ENCODE assay signal across 12 cellular contexts in genomic region chr7:135758531-135758932, GRCh38. TPM values are rescaled to one million over a fixed set of nuclear protein-coding genes. Genes with fewer than 3 reads are reported as not detected.
DNase-seq lines count a peak whose midpoint lies in the region; ATAC-seq and TF ChIP-seq lines count a peak whose summit lies in the region.
"Had no signal": no experiment of that assay in that cellular context is flagged by ENCODE, and none has a peak within 500 bp of the region (broad histone marks: within the 10 kb centered on the region; RNA-seq: fewer than 3 reads in every experiment).

No MANE protein-coding gene starts in this region.

- H3K4me1 Mint-ChIP-seq in endodermal cell = peaks cover 13% of the 10 kb centered on the region

- intact Hi-C loops in thyroid gland (cut with DNase I) = no loop called here

- TF ChIP-seq CTCF in endodermal cell (conservative IDR thresholded peaks at IDR 0.05) = no peak
- TF ChIP-seq CTCF in lung (IDR thresholded peaks at IDR 0.05; ENCODE audit: control extremely low read depth, extremely low read depth) = no peak
- no peak for TF ChIP-seq CTCF in thyroid gland (IDR thresholded peaks at IDR 0.05)

- no peak overlapping the region for H3K4me3 ChIP-seq in endodermal cell (ENCODE audit: low read length)
- no peak overlapping the region for H3K4me3 ChIP-seq in lung
- H3K4me3 ChIP-seq in thyroid gland (replicated peaks in 1 of 3) = no peak overlapping the region
- H3K4me3 ChIP-seq in neuronal stem cell (ENCODE audit: low read length in 2 of 2) = no peak overlapping the region

- H3K9me3 ChIP-seq in endodermal cell (ENCODE audit: control insufficient read depth, low read length) (no peaks in the 10 kb centered on the region), lung (ENCODE audit: control insufficient read depth in 2 of 2, insufficient read depth in 1 of 2, low read length in 1 of 2) (peaks cover 0 to 3% of the 10 kb centered on the region in 2 donors), thyroid gland (no peaks in the 10 kb centered on the region), neuronal stem cell (replicated peaks in 1 of 2; ENCODE audit: control insufficient read depth in 2 of 2, insufficient read depth in 1 of 2, low read depth in 1 of 2, low read length in 2 of 2) (peaks cover 0 to 2% of the 10 kb centered on the region in 2 donors)

- H2BK12ac ChIP-seq in neuronal stem cell (ENCODE audit: low read length) = no peak overlapping the region

- no peak overlapping the region for H3K14ac ChIP-seq in neuronal stem cell (ENCODE audit: low read length)

- H3K27me3 ChIP-seq in endodermal cell (ENCODE audit: control insufficient read depth, insufficient read depth, low read length, poor library complexity, severe bottlenecking) (no peaks in the 10 kb centered on the region), lung (ENCODE audit: control insufficient read depth, insufficient read depth) (no peaks in the 10 kb centered on the region), thyroid gland (no peaks in the 10 kb centered on the region), neuronal stem cell (ENCODE audit: control insufficient read depth in 3 of 3, insufficient read depth in 3 of 3, low read depth in 1 of 3, low read length in 3 of 3) (peaks cover 0 to 8% (median 0%) of the 10 kb centered on the region in 3 experiments)

- H3K23ac ChIP-seq in neuronal stem cell (ENCODE audit: low read depth, low read length, poor library complexity) = no peak overlapping the region

- H2AFZ ChIP-seq in neuronal stem cell (ENCODE audit: low read length) = no peak overlapping the region

- DNase-seq in NCI-H226 (peak; percentile 68), endodermal cell (peak; percentile 59), lung (ENCODE audit: low spot score) (no peak), thyroid gland (peak; percentile 62 to 68), AML-193 (lab: John Stamatoyannopoulos, UW) (no peak), neuronal stem cell (ENCODE audit: low spot score) (no peak), H4 (ENCODE audit: low spot score) (no peak)
- DNase-seq: activated T-cell treated with anti-CD3 and anti-CD28 coated beads, Interleukin-2, amount 50 U/mL, for 1 hour; effector memory CD4-positive, alpha-beta T cell; NCI-H1694 had no signal

- TF ChIP-seq POLR2A in thyroid gland (IDR thresholded peaks at IDR 0.05) = peak in 1 of 2 donors; percentile 26

- H3K4ac ChIP-seq in neuronal stem cell (ENCODE audit: low read length) = no peak overlapping the region

- no peaks in the 10 kb centered on the region for H3K79me1 ChIP-seq in neuronal stem cell (ENCODE audit: low read depth, low read length)

- H4K8ac ChIP-seq in neuronal stem cell (ENCODE audit: low read depth, low read length) = no peak overlapping the region

- no peak overlapping the region for H3K4me3 Mint-ChIP-seq in endodermal cell
- H3K4me3 Mint-ChIP-seq: nephron had no signal

- no peak overlapping the region for H3K18ac ChIP-seq in neuronal stem cell (ENCODE audit: low read length)

- no peak overlapping the region for H3K4me2 ChIP-seq in neuronal stem cell (ENCODE audit: insufficient read depth, low read length, poor library complexity, severe bottlenecking)

- H3K9me3 Mint-ChIP-seq in endodermal cell = peaks cover 9% of the 10 kb centered on the region

- no peaks in the 10 kb centered on the region for H3K36me3 Mint-ChIP-seq in endodermal cell (ENCODE audit: low read depth)

- no peak overlapping the region for H3K9ac ChIP-seq in endodermal cell (ENCODE audit: extremely low read depth, low read length, poor library complexity, severe bottlenecking)
- H3K9ac ChIP-seq in neuronal stem cell (ENCODE audit: low read depth, low read length, poor library complexity) = no peak overlapping the region

- H2BK15ac ChIP-seq in neuronal stem cell (ENCODE audit: low read length) = no peak overlapping the region

- no peak overlapping the region for H4K91ac ChIP-seq in neuronal stem cell (ENCODE audit: low read depth, low read length, poor library complexity)

- H2BK5ac ChIP-seq in neuronal stem cell (ENCODE audit: low read length) = no peak overlapping the region

- 50 to 75% methylated on average over 1 to 5 of the region's 5 CpGs for WGBS in endodermal cell (ENCODE audit: insufficient coverage in 1 of 2, insufficient read length in 1 of 2), 2 experiments
- WGBS in lung, 2 donors = 29 to 42% methylated on average over 5 of the region's 5 CpGs
- 11 to 18% methylated on average over 5 of the region's 5 CpGs for whole genome bisulfite sequencing in thyroid gland, 2 donors
- no CpG with 5 or more reads among the region's 5 CpGs for WGBS in neuronal stem cell (ENCODE audit: extremely low coverage in 2 of 2, insufficient read length in 2 of 2, insufficient replicate concordance in 1 of 2), 2 donors

- ATAC-seq in lung (ENCODE audit: insufficient read depth, low FRiP score) = peak; percentile 38
- no peak for ATAC-seq in GM18873 (IDR thresholded peaks at IDR 0.05; ENCODE audit: low FRiP score, unreplicated experiment)

- no peaks in the 10 kb centered on the region for H3K4me1 ChIP-seq in endodermal cell (ENCODE audit: control insufficient read depth, insufficient read depth, low read length)
- H3K4me1 ChIP-seq in lung (ENCODE audit: control insufficient read depth in 2 of 2, insufficient read depth in 2 of 2, low read length in 2 of 2) = peaks cover 0 to 6% of the 10 kb centered on the region in 2 donors
- H3K4me1 ChIP-seq in thyroid gland = peaks cover 8 to 10% of the 10 kb centered on the region in 2 donors
- peaks cover 0 to 10% of the 10 kb centered on the region in 2 donors for H3K4me1 ChIP-seq in neuronal stem cell (ENCODE audit: control insufficient read depth in 2 of 2, insufficient read depth in 1 of 2, low read depth in 1 of 2, low read length in 2 of 2)

- H2BK120ac ChIP-seq in neuronal stem cell (ENCODE audit: low read depth, low read length) = no peak overlapping the region

- H2AK5ac ChIP-seq in neuronal stem cell (ENCODE audit: low read depth, low read length) = no peak overlapping the region

- no peak overlapping the region for H3K27ac Mint-ChIP-seq in endodermal cell

- H3K36me3 ChIP-seq in endodermal cell (ENCODE audit: control insufficient read depth, insufficient read depth, low read length) (no peaks in the 10 kb centered on the region), lung (ENCODE audit: control insufficient read depth in 2 of 2, insufficient read depth in 2 of 2, low read length in 2 of 2) (no peaks in the 10 kb centered on the region), thyroid gland (no peaks in the 10 kb centered on the region), neuronal stem cell (replicated peaks in 1 of 2; ENCODE audit: control insufficient read depth in 2 of 2, insufficient read depth in 2 of 2, low read length in 2 of 2) (no peaks in the 10 kb centered on the region)

- H3K27me3 Mint-ChIP-seq in endodermal cell (ENCODE audit: insufficient read depth) = no peaks in the 10 kb centered on the region

- H3K27ac ChIP-seq in endodermal cell (ENCODE audit: low read depth, low read length) (no peak overlapping the region), lung (ENCODE audit: low read depth in 1 of 2, low read length in 1 of 2) (peak overlapping the region; percentile 22 to 32), thyroid gland (peak overlapping the region; percentile 32 to 74 (median 42)), neuronal stem cell (replicated peaks; ENCODE audit: low read length) (no peak overlapping the region)

RNA-seq across cellular contexts. Expression of gene FAM180A, which starts 9.9 kb away (rescaled TPM):
- total RNA-seq in endodermal cell (not detected), lung (1 to 10 TPM; 1.9 to 2.1 TPM), thyroid gland (1 to 10 TPM; 2.7 to 5.0 (median 3.5) TPM)
- polyA plus RNA-seq in endodermal cell (2013, experiment 1 of 2) = not detected
- polyA plus RNA-seq in endodermal cell (2013, experiment 2 of 2) = not detected
- polyA plus RNA-seq in lung = under 1 TPM; 0.18 to 0.65 TPM
- polyA plus RNA-seq in neuronal stem cell (2013, experiment 1 of 2) = not detected
- not detected for polyA plus RNA-seq in neuronal stem cell (2013, experiment 2 of 2)
- 0.35 TPM in 1 of 2 replicates, not detected in the other for total RNA-seq in H4 (2014; rRNA removed; shearing (Covaris generic))

RNA-seq across cellular contexts. Expression of gene SLC13A4, which starts 30.5 kb away (rescaled TPM):
- total RNA-seq in endodermal cell (1 to 10 TPM; 1.8 to 3.2 TPM), lung (1 to 10 TPM in 1 of 2 donors, under 1 TPM in 1; 0.17 to 1.3 TPM), thyroid gland (under 1 TPM in 1 of 4 donors, not detected in 3; 0.20 TPM)
- 2.7 TPM for polyA plus RNA-seq in endodermal cell (2013, experiment 1 of 2)
- polyA plus RNA-seq in endodermal cell (2013, experiment 2 of 2) = 1.4 TPM
- under 1 TPM; 0.18 to 0.19 TPM for polyA plus RNA-seq in lung
- 5.0 TPM for polyA plus RNA-seq in neuronal stem cell (2013, experiment 1 of 2)
- polyA plus RNA-seq in neuronal stem cell (2013, experiment 2 of 2) = 4.6 TPM
- total RNA-seq in H4 (2014; rRNA removed; shearing (Covaris generic)) = not detected in 2 replicates

Comparison
In these comparisons a context has a peak if more than half of its experiments do, and no peak if none do; other contexts are left out.
1. DNase-seq: peak in NCI-H226 (single experiment), endodermal cell (single experiment) and thyroid gland (2 of 2); none in lung (single experiment), AML-193 (0 of 2), neuronal stem cell (single experiment) and H4 (single experiment).
2. H3K27ac ChIP-seq: peak in lung (2 of 2) and thyroid gland (3 of 3); none in endodermal cell (single experiment) and neuronal stem cell (single experiment).